ENCODE assay signal across 2 cellular contexts in genomic region chr1:1689526-1689925, GRCh38. TPM values are rescaled to one million over a fixed set of nuclear protein-coding genes. Genes with fewer than 3 reads are reported as not detected.
"Had no signal": no experiment of that assay in that cellular context is flagged by ENCODE, and none has a peak within 500 bp of the region (broad histone marks: within the 10 kb centered on the region; RNA-seq: fewer than 3 reads in every experiment).

No MANE protein-coding gene starts in this region.

RNA-seq across cellular contexts. Expression of gene MMP23B, which starts 57.6 kb away (rescaled TPM):
- total RNA-seq: M059J, SK-MEL-5 had no signal
